In the genomic region with DNA sequence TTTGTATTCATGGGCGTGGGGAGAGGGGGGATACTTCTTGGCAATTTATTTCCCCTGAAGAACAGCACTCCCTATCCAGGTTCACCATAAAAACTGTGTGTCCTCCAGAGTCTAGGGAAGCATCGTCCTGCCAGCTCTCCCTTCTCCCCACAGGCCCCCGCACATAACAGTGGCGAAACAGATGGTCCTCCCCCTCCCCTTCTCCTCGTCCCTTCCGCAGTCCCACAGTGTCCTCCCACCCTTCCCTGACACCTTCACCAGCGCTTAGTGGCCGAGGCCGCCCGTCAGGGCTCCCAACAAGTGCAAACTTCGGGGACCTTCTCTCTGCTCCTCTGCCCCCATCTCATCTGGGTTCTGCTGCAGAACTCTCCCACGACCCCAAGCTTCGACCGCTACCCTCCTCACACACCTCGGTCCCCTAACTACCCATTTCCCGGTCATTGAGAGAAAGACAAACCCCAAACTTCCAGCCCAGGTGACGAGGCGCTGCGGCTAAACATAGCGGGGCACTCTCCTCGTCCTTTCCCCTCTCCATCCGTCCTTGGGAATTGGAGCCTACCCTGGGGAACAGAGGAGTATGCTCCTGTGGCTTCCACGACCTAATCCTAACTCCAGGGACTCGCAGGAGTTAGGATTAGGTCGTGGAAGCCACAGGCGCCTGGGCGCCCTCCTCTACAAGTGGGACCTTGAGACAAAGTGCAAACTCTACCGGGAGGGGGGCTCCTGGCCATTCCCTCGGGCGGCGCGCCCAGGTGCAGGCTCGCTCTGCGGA, we compare ENCODE assay signal across 1 cellular context.
A peak's percentile ranks its signal among the peaks of the same experiment; 100 is the strongest.
TF ChIP-seq lines count a peak whose summit lies in the region.

No MANE protein-coding gene starts in this region.

TF ChIP-seq in HEK293, 187 proteins besides CTCF, POLR2A, EP300 and RAD21 (continued from another document and continues in another):
- TF ChIP-seq, protein P1, sequence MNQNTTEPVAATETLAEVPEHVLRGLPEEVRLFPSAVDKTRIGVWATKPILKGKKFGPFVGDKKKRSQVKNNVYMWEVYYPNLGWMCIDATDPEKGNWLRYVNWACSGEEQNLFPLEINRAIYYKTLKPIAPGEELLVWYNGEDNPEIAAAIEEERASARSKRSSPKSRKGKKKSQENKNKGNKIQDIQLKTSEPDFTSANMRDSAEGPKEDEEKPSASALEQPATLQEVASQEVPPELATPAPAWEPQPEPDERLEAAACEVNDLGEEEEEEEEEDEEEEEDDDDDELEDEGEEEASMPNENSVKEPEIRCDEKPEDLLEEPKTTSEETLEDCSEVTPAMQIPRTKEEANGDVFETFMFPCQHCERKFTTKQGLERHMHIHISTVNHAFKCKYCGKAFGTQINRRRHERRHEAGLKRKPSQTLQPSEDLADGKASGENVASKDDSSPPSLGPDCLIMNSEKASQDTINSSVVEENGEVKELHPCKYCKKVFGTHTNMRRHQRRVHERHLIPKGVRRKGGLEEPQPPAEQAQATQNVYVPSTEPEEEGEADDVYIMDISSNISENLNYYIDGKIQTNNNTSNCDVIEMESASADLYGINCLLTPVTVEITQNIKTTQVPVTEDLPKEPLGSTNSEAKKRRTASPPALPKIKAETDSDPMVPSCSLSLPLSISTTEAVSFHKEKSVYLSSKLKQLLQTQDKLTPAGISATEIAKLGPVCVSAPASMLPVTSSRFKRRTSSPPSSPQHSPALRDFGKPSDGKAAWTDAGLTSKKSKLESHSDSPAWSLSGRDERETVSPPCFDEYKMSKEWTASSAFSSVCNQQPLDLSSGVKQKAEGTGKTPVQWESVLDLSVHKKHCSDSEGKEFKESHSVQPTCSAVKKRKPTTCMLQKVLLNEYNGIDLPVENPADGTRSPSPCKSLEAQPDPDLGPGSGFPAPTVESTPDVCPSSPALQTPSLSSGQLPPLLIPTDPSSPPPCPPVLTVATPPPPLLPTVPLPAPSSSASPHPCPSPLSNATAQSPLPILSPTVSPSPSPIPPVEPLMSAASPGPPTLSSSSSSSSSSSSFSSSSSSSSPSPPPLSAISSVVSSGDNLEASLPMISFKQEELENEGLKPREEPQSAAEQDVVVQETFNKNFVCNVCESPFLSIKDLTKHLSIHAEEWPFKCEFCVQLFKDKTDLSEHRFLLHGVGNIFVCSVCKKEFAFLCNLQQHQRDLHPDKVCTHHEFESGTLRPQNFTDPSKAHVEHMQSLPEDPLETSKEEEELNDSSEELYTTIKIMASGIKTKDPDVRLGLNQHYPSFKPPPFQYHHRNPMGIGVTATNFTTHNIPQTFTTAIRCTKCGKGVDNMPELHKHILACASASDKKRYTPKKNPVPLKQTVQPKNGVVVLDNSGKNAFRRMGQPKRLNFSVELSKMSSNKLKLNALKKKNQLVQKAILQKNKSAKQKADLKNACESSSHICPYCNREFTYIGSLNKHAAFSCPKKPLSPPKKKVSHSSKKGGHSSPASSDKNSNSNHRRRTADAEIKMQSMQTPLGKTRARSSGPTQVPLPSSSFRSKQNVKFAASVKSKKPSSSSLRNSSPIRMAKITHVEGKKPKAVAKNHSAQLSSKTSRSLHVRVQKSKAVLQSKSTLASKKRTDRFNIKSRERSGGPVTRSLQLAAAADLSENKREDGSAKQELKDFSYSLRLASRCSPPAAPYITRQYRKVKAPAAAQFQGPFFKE (tag by site-specific recombination; IDR thresholded peaks at IDR 0.05; ENCODE audit: borderline replicate concordance): no peak
- TF ChIP-seq, protein P2, sequence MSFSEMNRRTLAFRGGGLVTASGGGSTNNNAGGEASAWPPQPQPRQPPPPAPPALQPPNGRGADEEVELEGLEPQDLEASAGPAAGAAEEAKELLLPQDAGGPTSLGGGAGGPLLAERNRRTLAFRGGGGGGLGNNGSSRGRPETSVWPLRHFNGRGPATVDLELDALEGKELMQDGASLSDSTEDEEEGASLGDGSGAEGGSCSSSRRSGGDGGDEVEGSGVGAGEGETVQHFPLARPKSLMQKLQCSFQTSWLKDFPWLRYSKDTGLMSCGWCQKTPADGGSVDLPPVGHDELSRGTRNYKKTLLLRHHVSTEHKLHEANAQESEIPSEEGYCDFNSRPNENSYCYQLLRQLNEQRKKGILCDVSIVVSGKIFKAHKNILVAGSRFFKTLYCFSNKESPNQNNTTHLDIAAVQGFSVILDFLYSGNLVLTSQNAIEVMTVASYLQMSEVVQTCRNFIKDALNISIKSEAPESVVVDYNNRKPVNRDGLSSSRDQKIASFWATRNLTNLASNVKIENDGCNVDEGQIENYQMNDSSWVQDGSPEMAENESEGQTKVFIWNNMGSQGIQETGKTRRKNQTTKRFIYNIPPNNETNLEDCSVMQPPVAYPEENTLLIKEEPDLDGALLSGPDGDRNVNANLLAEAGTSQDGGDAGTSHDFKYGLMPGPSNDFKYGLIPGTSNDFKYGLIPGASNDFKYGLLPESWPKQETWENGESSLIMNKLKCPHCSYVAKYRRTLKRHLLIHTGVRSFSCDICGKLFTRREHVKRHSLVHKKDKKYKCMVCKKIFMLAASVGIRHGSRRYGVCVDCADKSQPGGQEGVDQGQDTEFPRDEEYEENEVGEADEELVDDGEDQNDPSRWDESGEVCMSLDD (tag by site-specific recombination; IDR thresholded peaks at IDR 0.05): no peak
- TF ChIP-seq KLF16 (tag by site-specific recombination; IDR thresholded peaks at IDR 0.05) (no peak), KLF8 (tag by site-specific recombination; IDR thresholded peaks at IDR 0.05) (no peak), ZNF610 (tag by site-specific recombination; IDR thresholded peaks at IDR 0.05; ENCODE audit: borderline replicate concordance) (no peak), SP7 (tag by site-specific recombination; IDR thresholded peaks at IDR 0.05) (no peak), ZNF660 (tag by site-specific recombination; IDR thresholded peaks at IDR 0.05) (no peak), ZIC2 (tag by site-specific recombination; IDR thresholded peaks at IDR 0.05) (no peak), ZFP69B (tag by site-specific recombination; IDR thresholded peaks at IDR 0.05) (no peak), ZNF658 (tag by site-specific recombination; IDR thresholded peaks at IDR 0.05) (no peak), ZNF157 (tag by site-specific recombination; IDR thresholded peaks at IDR 0.05) (no peak), ZFHX2 (tag by site-specific recombination; conservative IDR thresholded peaks at IDR 0.05) (peak; percentile 57), KLF9 (tag by site-specific recombination; IDR thresholded peaks at IDR 0.05; ENCODE audit: low read depth) (no peak), ZNF654 (tag by site-specific recombination; IDR thresholded peaks at IDR 0.05; ENCODE audit: low read depth) (no peak)
- TF ChIP-seq, protein P3, sequence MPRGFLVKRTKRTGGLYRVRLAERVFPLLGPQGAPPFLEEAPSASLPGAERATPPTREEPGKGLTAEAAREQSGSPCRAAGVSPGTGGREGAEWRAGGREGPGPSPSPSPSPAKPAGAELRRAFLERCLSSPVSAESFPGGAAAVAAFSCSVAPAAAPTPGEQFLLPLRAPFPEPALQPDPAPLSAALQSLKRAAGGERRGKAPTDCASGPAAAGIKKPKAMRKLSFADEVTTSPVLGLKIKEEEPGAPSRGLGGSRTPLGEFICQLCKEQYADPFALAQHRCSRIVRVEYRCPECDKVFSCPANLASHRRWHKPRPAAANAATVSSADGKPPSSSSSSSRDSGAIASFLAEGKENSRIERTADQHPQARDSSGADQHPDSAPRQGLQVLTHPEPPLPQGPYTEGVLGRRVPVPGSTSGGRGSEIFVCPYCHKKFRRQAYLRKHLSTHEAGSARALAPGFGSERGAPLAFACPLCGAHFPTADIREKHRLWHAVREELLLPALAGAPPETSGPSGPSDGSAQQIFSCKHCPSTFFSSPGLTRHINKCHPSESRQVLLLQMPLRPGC (tag by site-specific recombination; IDR thresholded peaks at IDR 0.05): no peak
- TF ChIP-seq, protein P4, sequence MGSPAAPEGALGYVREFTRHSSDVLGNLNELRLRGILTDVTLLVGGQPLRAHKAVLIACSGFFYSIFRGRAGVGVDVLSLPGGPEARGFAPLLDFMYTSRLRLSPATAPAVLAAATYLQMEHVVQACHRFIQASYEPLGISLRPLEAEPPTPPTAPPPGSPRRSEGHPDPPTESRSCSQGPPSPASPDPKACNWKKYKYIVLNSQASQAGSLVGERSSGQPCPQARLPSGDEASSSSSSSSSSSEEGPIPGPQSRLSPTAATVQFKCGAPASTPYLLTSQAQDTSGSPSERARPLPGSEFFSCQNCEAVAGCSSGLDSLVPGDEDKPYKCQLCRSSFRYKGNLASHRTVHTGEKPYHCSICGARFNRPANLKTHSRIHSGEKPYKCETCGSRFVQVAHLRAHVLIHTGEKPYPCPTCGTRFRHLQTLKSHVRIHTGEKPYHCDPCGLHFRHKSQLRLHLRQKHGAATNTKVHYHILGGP (tag by site-specific recombination; IDR thresholded peaks at IDR 0.05): no peak
- TF ChIP-seq, protein P5, sequence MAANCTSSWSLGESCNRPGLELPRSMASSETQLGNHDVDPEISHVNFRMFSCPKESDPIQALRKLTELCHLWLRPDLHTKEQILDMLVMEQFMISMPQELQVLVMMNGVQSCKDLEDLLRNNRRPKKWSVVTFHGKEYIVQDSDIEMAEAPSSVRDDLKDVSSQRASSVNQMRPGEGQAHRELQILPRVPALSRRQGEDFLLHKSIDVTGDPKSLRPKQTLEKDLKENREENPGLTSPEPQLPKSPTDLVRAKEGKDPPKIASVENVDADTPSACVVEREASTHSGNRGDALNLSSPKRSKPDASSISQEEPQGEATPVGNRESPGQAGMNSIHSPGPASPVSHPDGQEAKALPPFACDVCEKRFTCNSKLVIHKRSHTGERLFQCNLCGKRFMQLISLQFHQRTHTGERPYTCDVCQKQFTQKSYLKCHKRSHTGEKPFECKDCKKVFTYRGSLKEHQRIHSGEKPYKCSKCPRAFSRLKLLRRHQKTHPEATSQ (tag by site-specific recombination; IDR thresholded peaks at IDR 0.05): no peak
- TF ChIP-seq, protein P6, sequence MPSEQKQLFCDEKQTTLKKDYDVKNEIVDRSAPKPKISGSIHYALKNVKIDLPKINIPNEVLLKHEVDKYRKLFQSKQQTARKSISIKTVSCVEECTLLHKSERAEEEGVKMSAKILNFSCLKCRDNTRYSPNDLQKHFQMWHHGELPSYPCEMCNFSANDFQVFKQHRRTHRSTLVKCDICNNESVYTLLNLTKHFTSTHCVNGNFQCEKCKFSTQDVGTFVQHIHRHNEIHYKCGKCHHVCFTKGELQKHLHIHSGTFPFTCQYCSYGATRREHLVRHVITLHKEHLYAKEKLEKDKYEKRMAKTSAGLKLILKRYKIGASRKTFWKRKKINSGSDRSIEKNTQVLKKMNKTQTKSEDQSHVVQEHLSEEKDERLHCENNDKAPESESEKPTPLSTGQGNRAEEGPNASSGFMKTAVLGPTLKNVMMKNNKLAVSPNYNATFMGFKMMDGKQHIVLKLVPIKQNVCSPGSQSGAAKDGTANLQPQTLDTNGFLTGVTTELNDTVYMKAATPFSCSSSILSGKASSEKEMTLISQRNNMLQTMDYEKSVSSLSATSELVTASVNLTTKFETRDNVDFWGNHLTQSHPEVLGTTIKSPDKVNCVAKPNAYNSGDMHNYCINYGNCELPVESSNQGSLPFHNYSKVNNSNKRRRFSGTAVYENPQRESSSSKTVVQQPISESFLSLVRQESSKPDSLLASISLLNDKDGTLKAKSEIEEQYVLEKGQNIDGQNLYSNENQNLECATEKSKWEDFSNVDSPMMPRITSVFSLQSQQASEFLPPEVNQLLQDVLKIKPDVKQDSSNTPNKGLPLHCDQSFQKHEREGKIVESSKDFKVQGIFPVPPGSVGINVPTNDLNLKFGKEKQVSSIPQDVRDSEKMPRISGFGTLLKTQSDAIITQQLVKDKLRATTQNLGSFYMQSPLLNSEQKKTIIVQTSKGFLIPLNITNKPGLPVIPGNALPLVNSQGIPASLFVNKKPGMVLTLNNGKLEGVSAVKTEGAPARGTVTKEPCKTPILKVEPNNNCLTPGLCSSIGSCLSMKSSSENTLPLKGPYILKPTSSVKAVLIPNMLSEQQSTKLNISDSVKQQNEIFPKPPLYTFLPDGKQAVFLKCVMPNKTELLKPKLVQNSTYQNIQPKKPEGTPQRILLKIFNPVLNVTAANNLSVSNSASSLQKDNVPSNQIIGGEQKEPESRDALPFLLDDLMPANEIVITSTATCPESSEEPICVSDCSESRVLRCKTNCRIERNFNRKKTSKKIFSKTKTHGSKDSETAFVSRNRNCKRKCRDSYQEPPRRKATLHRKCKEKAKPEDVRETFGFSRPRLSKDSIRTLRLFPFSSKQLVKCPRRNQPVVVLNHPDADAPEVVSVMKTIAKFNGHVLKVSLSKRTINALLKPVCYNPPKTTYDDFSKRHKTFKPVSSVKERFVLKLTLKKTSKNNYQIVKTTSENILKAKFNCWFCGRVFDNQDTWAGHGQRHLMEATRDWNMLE (tag by site-specific recombination; conservative IDR thresholded peaks at IDR 0.05; ENCODE audit: low read depth): no peak
- TF ChIP-seq, protein P7, sequence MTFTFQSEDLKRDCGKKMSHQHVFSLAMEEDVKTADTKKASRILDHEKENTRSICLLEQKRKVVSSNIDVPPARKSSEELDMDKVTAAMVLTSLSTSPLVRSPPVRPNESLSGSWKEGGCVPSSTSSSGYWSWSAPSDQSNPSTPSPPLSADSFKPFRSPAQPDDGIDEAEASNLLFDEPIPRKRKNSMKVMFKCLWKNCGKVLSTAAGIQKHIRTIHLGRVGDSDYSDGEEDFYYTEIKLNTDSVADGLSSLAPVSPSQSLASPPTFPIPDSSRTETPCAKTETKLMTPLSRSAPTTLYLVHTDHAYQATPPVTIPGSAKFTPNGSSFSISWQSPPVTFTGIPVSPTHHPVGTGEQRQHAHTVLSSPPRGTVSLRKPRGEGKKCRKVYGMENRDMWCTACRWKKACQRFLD (tag by site-specific recombination; IDR thresholded peaks at IDR 0.05): no peak
- TF ChIP-seq, protein P8, sequence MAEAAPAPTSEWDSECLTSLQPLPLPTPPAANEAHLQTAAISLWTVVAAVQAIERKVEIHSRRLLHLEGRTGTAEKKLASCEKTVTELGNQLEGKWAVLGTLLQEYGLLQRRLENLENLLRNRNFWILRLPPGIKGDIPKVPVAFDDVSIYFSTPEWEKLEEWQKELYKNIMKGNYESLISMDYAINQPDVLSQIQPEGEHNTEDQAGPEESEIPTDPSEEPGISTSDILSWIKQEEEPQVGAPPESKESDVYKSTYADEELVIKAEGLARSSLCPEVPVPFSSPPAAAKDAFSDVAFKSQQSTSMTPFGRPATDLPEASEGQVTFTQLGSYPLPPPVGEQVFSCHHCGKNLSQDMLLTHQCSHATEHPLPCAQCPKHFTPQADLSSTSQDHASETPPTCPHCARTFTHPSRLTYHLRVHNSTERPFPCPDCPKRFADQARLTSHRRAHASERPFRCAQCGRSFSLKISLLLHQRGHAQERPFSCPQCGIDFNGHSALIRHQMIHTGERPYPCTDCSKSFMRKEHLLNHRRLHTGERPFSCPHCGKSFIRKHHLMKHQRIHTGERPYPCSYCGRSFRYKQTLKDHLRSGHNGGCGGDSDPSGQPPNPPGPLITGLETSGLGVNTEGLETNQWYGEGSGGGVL (tag by site-specific recombination; IDR thresholded peaks at IDR 0.05): peak; percentile 33; the same call in 1 of the 2 replicates
- TF ChIP-seq, protein P9, sequence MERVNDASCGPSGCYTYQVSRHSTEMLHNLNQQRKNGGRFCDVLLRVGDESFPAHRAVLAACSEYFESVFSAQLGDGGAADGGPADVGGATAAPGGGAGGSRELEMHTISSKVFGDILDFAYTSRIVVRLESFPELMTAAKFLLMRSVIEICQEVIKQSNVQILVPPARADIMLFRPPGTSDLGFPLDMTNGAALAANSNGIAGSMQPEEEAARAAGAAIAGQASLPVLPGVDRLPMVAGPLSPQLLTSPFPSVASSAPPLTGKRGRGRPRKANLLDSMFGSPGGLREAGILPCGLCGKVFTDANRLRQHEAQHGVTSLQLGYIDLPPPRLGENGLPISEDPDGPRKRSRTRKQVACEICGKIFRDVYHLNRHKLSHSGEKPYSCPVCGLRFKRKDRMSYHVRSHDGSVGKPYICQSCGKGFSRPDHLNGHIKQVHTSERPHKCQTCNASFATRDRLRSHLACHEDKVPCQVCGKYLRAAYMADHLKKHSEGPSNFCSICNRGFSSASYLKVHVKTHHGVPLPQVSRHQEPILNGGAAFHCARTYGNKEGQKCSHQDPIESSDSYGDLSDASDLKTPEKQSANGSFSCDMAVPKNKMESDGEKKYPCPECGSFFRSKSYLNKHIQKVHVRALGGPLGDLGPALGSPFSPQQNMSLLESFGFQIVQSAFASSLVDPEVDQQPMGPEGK (tag by site-specific recombination; IDR thresholded peaks at IDR 0.05): 0 out of 2 replicates have a peak, but pooled peaks have one; percentile 49
